Comparison of ENCODE assay signal across 19 cellular contexts in genomic region chr1:217527151-217527550, GRCh38.
"Had no signal": no experiment of that assay in that cellular context is flagged by ENCODE, and none has a peak within 500 bp of the region (broad histone marks: within the 10 kb centered on the region; RNA-seq: fewer than 3 reads in every experiment).

No MANE protein-coding gene starts in this region.

- H3K27ac ChIP-seq: SK-N-MC had no signal

- H3K4me3 ChIP-seq: SK-N-MC had no signal

- ATAC-seq: activated CD8-positive, alpha-beta memory T cell treated with anti-CD3 and anti-CD28 coated beads, Interleukin-2, amount 10 ng/mL, durations not matched to agents 7 days and 5 days; T-cell had no signal

- DNase-seq: activated B cell treated with CpG ODN at 0.5 μM for 24 hours; activated CD4-positive, alpha-beta T cell treated with anti-CD3 and anti-CD28 coated beads for 1 hour; activated CD4-positive, alpha-beta T cell treated with anti-CD3 and anti-CD28 coated beads, Interleukin-2, amount 10 ng/mL, durations not matched to agents 24 days and 14 days; activated CD4-positive, alpha-beta T cell treated with anti-CD3 and anti-CD28 coated beads, Interleukin-2, amount 50 U/mL, for 48 hours; activated CD8-positive, alpha-beta memory T cell treated with anti-CD3 and anti-CD28 coated beads, Interleukin-2, amount 10 ng/mL, durations not matched to agents 7 days and 5 days; activated effector memory CD4-positive, alpha-beta T cell treated with Interleukin-2 at 50 U/mL for 16 hours; activated naive CD4-positive, alpha-beta T cell; activated T-cell treated with anti-CD3 and anti-CD28 coated beads, Interleukin-2, amount 50 U/mL, for 24 hours; aorta; Kasumi-1; KBM-7; NCI-H1092; NCI-H1417; NCI-H1694; NCI-H2029; T-cell; T-helper 2 cell; T1000 had no signal
